ENCODE assay signal across 11 cellular contexts in the genomic region with DNA sequence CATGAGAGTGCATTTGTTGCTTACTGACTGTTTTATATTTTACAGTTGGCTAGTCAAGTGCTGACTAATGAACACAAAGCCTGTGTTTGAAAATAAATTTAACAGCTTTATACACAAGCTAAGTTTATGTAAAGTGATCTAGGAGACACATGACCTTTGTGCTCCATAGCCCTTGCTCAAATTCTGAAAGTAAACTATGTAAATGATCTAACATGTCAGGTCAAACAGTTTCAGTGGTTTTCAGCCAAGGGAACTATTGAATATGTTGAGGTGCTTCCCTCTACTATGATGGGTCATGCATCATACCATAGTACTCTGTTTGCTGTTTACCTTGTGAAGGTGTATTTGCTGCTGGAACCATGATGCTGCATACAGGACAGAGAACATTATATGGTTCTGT. TPM values are rescaled to one million over a fixed set of nuclear protein-coding genes. Genes with fewer than 3 reads are reported as not detected.
DNase-seq lines count a peak whose midpoint lies in the region; ATAC-seq, FAIRE-seq and TF ChIP-seq lines count a peak whose summit lies in the region.
"Had no signal": no experiment of that assay in that cellular context is flagged by ENCODE, and none has a peak within 500 bp of the region (broad histone marks: within the 10 kb centered on the region; RNA-seq: fewer than 3 reads in every experiment).

No MANE protein-coding gene starts in this region.

- no peaks in the 10 kb centered on the region for H3K36me3 ChIP-seq in HepG2 (replicated peaks in 1 of 2; ENCODE audit: control insufficient read depth in 1 of 2, insufficient read depth in 2 of 2, low read length in 2 of 2)
- no peaks in the 10 kb centered on the region for H3K36me3 ChIP-seq in CD8-positive, alpha-beta T cell (ENCODE audit: insufficient read depth, low read length)
- H3K36me3 ChIP-seq: cardiac muscle cell had no signal

- no peak overlapping the region for H3K27ac Mint-ChIP-seq in activated CD4-positive, alpha-beta memory T cell treated with anti-CD3 and anti-CD28 coated beads for 36 hours
- no peak overlapping the region for H3K27ac Mint-ChIP-seq in CD8-positive, alpha-beta T cell
- H3K27ac Mint-ChIP-seq: IgD-negative memory B cell had no signal

- TF ChIP-seq CTCF in HepG2 (CRISPR knock-in tag; IDR thresholded peaks at IDR 0.05) = no peak
- TF ChIP-seq CTCF in CD8-positive, alpha-beta T cell (IDR thresholded peaks at IDR 0.05) = no peak

- no peak overlapping the region for H3K4me3 ChIP-seq in HepG2 (replicated peaks in 1 of 3; ENCODE audit: insufficient read depth in 1 of 3, low read depth in 2 of 3, low read length in 3 of 3)
- H3K4me3 ChIP-seq in CD8-positive, alpha-beta T cell (ENCODE audit: low read depth, low read length) = no peak overlapping the region
- H3K4me3 ChIP-seq: cardiac muscle cell had no signal

- H4K20me1 ChIP-seq in HepG2 (ENCODE audit: insufficient read depth, low read length) = no peaks in the 10 kb centered on the region

- H3K9me3 ChIP-seq in HepG2 (ENCODE audit: low read length) = no peaks in the 10 kb centered on the region
- H3K9me3 ChIP-seq in CD8-positive, alpha-beta T cell (ENCODE audit: low read length) = no peaks in the 10 kb centered on the region

- TF ChIP-seq EP300 in HepG2 (IDR thresholded peaks at IDR 0.05; ENCODE audit: low read depth in 2 of 2, low read length in 2 of 2) (0 out of 4 replicates have a peak, but pooled peaks of 1 of the 2 experiments have one; percentile 19), HepG2 (CRISPR knock-in tag; IDR thresholded peaks at IDR 0.05; ENCODE audit: borderline replicate concordance) (no peak)

- no peak overlapping the region for H3K27ac ChIP-seq in HepG2 (ENCODE audit: extremely low read length, insufficient read depth, low read length)
- H3K27ac ChIP-seq in CD8-positive, alpha-beta T cell (ENCODE audit: low read depth, low read length) = no peak overlapping the region
- H3K27ac ChIP-seq: cardiac muscle cell had no signal

- no TSS peak for BruUV-seq in HepG2 (replicated peaks; lab: Mats Ljungman, UMichigan)

- no peak for TF ChIP-seq RAD21 in HepG2 (CRISPR knock-in tag; IDR thresholded peaks at IDR 0.05)

- no peaks in the 10 kb centered on the region for H3K27me3 ChIP-seq in HepG2 (ENCODE audit: control insufficient read depth in 1 of 2, insufficient read depth in 2 of 2, low read length in 2 of 2)
- no peaks in the 10 kb centered on the region for H3K27me3 ChIP-seq in CD8-positive, alpha-beta T cell (ENCODE audit: insufficient read depth, low read length)
- H3K27me3 ChIP-seq: cardiac muscle cell had no signal

- peaks cover 7% of the 10 kb centered on the region for H3K9me3 Mint-ChIP-seq in activated CD4-positive, alpha-beta memory T cell treated with anti-CD3 and anti-CD28 coated beads for 36 hours
- H3K9me3 Mint-ChIP-seq in CD8-positive, alpha-beta T cell = no peaks in the 10 kb centered on the region

- H3K79me2 ChIP-seq in HepG2 (ENCODE audit: insufficient read depth, low read length) = no peaks in the 10 kb centered on the region

- H3K4me3 Mint-ChIP-seq in activated CD4-positive, alpha-beta memory T cell treated with anti-CD3 and anti-CD28 coated beads for 36 hours = no peak overlapping the region
- no peak overlapping the region for H3K4me3 Mint-ChIP-seq in CD8-positive, alpha-beta T cell

- TF ChIP-seq POLR2A in HepG2 (IDR thresholded peaks at IDR 0.05; ENCODE audit: insufficient read depth in 1 of 2, low read depth in 2 of 2, low read length in 2 of 2) = no peak

- H3K4me1 Mint-ChIP-seq in activated CD4-positive, alpha-beta memory T cell treated with anti-CD3 and anti-CD28 coated beads for 36 hours (ENCODE audit: low read depth) = no peaks in the 10 kb centered on the region
- H3K4me1 Mint-ChIP-seq in CD8-positive, alpha-beta T cell (ENCODE audit: low read depth) = peaks cover 2% of the 10 kb centered on the region

- no peak overlapping the region for H2AFZ ChIP-seq in HepG2 (ENCODE audit: low read length)

- POLR2A ChIA-PET in HepG2 (lab: Yijun Ruan, JAX) = no interaction called here
- POLR2A ChIA-PET in activated CD4-positive, alpha-beta memory T cell treated with anti-CD3 and anti-CD28 coated beads for 36 hours (lab: Charles Lee) = interaction anchor here (1.4 kb wide), 1 partner anchor 37 kb away, joined by 3 read pairs; a partner anchor contains a TSS
- POLR2A ChIA-PET in CD8-positive, alpha-beta T cell (lab: Charles Lee) = no interaction called here
- POLR2A ChIA-PET in HEK293T (lab: Yijun Ruan, JAX) = no interaction called here

- CTCF ChIA-PET in HepG2 (lab: Yijun Ruan, JAX; ENCODE audit: low intra/inter-chr PET ratio, low total read pairs) (no interaction called here), HEK293T (lab: Yijun Ruan, JAX) (no interaction called here)
- CTCF ChIA-PET in activated CD4-positive, alpha-beta memory T cell treated with anti-CD3 and anti-CD28 coated beads for 36 hours (lab: Charles Lee) = no interaction called here
- CTCF ChIA-PET in CD8-positive, alpha-beta T cell (lab: Charles Lee) = no interaction called here

- in situ Hi-C loops in HepG2 (cut with HindIII; ENCODE audit: extremely low pct_ligation_motif_present, low pct_unique_long_range_greater_than_20kb) = no loop called here

- intact Hi-C loops in HepG2 (cut with micrococcal nuclease; ENCODE audit: unreplicated experiment) = loop anchor here (5.0 kb wide), 1 partner anchor 39 kb away; a partner anchor contains a TSS
- intact Hi-C loops in activated CD4-positive, alpha-beta memory T cell treated with anti-CD3 and anti-CD28 coated beads for 36 hours (cut with micrococcal nuclease) = no loop called here
- intact Hi-C loops in CD8-positive, alpha-beta T cell (cut with DNase I, micrococcal nuclease) = no loop called here

- DNase-seq in HepG2 (ENCODE audit: low spot score) = peak; percentile 65
- DNase-seq in activated CD4-positive, alpha-beta memory T cell treated with anti-CD3 and anti-CD28 coated beads for 36 hours = no peak
- no peak for DNase-seq in CD8-positive, alpha-beta T cell
- no peak for DNase-seq in HEK293T (ENCODE audit: extremely low spot score)
- DNase-seq in NCI-H524 treated with DMSO at 0.1 percent for 48 hours (lab: John Stamatoyannopoulos, UW) = no peak
- DNase-seq: activated CD4-positive, CD25-positive, alpha-beta regulatory T cell treated with anti-CD3 and anti-CD28 coated beads, Interleukin-2, amount 50 U/mL, for 72 hours had no signal

- FAIRE-seq in HepG2 (lab: Jason Lieb, UNC) = peak; percentile 52

- peaks cover 3% of the 10 kb centered on the region for H3K36me3 Mint-ChIP-seq in activated CD4-positive, alpha-beta memory T cell treated with anti-CD3 and anti-CD28 coated beads for 36 hours
- H3K36me3 Mint-ChIP-seq in CD8-positive, alpha-beta T cell = peaks cover 2% of the 10 kb centered on the region
- H3K36me3 Mint-ChIP-seq: IgD-negative memory B cell had no signal

- peak; percentile 99 for ATAC-seq in GM18868 (IDR thresholded peaks at IDR 0.05; ENCODE audit: unreplicated experiment)
- peak; percentile 99 for ATAC-seq in GM21723 (IDR thresholded peaks at IDR 0.05; ENCODE audit: unreplicated experiment)
- ATAC-seq in HG03378 (IDR thresholded peaks at IDR 0.05; ENCODE audit: unreplicated experiment) = peak; percentile 100
- peak; percentile 88 for ATAC-seq in HepG2
- ATAC-seq in CD8-positive, alpha-beta T cell = no peak

- H3K4me2 ChIP-seq in HepG2 (ENCODE audit: low read depth, low read length) = peak overlapping the region; percentile 18; the same call in 1 of the 2 replicates

- no peak overlapping the region for H3K9ac ChIP-seq in HepG2 (ENCODE audit: insufficient read depth, low read depth, low read length)

- peaks cover 19% of the 10 kb centered on the region for H3K4me1 ChIP-seq in HepG2 (ENCODE audit: insufficient read depth, low read length)
- no peaks in the 10 kb centered on the region for H3K4me1 ChIP-seq in CD8-positive, alpha-beta T cell (ENCODE audit: insufficient read depth, low read length)

- no peaks in the 10 kb centered on the region for H3K27me3 Mint-ChIP-seq in activated CD4-positive, alpha-beta memory T cell treated with anti-CD3 and anti-CD28 coated beads for 36 hours
- H3K27me3 Mint-ChIP-seq in CD8-positive, alpha-beta T cell (ENCODE audit: low read depth) = no peaks in the 10 kb centered on the region
- H3K27me3 Mint-ChIP-seq: IgD-negative memory B cell had no signal

TF ChIP-seq in HepG2, 621 proteins besides CTCF, POLR2A, EP300 and RAD21 (continues in another document):
- TF ChIP-seq NR2F6 (IDR thresholded peaks at IDR 0.05) (peak; percentile 23; the same call in 1 of the 2 replicates), NR2F6 (CRISPR knock-in tag; IDR thresholded peaks at IDR 0.05) (no peak), RXRB (CRISPR knock-in tag; IDR thresholded peaks at IDR 0.05; ENCODE audit: borderline replicate concordance) (peak; percentile 22; the same call in 1 of the 2 replicates)

TF ChIP-seq in HEK293T, 16 proteins besides CTCF, POLR2A, EP300 and RAD21 (continues in another document):
- TF ChIP-seq FOXM1 (IDR thresholded peaks at IDR 0.05; ENCODE audit: borderline replicate concordance) (no peak), ZNF384 (IDR thresholded peaks at IDR 0.05) (no peak), NFRKB (IDR thresholded peaks at IDR 0.05) (no peak), SP1 (IDR thresholded peaks at IDR 0.05) (no peak)

RNA-seq across cellular contexts. Expression of a gene that starts 36.8 kb away (rescaled TPM):
- total RNA-seq in HepG2 (2016; rRNA removed; fragmentation: Illumina TruSeq; extraction: Trizol) = 8.3 and 8.5 TPM in 2 replicates
- 1.6 and 1.8 TPM in 2 replicates for total RNA-seq in HepG2 (2016; cell fraction: cytosol; rRNA removed; fragmentation: Illumina TruSeq; extraction: Trizol; ENCODE audit: low read depth)
- total RNA-seq in HepG2 (2016; cell fraction: insoluble cytoplasmic fraction; rRNA removed; fragmentation: Illumina TruSeq; extraction: Trizol) = 8.0 and 8.7 TPM in 2 replicates
- 2.4 and 2.6 TPM in 2 replicates for total RNA-seq in HepG2 (2016; cell fraction: membrane; rRNA removed; fragmentation: Illumina TruSeq; extraction: Trizol)
- 16.7 and 18.6 TPM in 2 replicates for total RNA-seq in HepG2 (2016; cell fraction: nucleus; rRNA removed; fragmentation: Illumina TruSeq; extraction: Trizol)
- 1.7 and 2.1 TPM in 2 replicates for polyA plus RNA-seq in HepG2 (2011; rRNA removed)
- 0.75 and 1.3 TPM in 2 replicates for polyA plus RNA-seq in HepG2 (2011; cell fraction: cytosol; rRNA removed)
- 1.2 and 1.4 TPM in 2 replicates for polyA plus RNA-seq in HepG2 (2011; cell fraction: nucleus; rRNA removed)
- 3.1 and 3.5 TPM in 2 replicates for polyA plus RNA-seq in HepG2 (2012)
- polyA plus RNA-seq in HepG2 (2016; cell fraction: cytosol; fragmentation: Illumina TruSeq; extraction: Trizol; ENCODE audit: low read depth) = 0.36 and 0.41 TPM in 2 replicates
- 5.5 TPM in 2 replicates for polyA plus RNA-seq in HepG2 (2016; cell fraction: insoluble cytoplasmic fraction; fragmentation: Illumina TruSeq; extraction: Trizol; ENCODE audit: low read depth)
- polyA plus RNA-seq in HepG2 (2016; cell fraction: membrane; fragmentation: Illumina TruSeq; extraction: Trizol; ENCODE audit: low read depth) = 0.60 and 0.92 TPM in 2 replicates
- polyA plus RNA-seq in HepG2 (2016; cell fraction: nucleus; fragmentation: Illumina TruSeq; extraction: Trizol; ENCODE audit: insufficient read depth, low read depth) = 3.5 and 3.8 TPM in 2 replicates
- polyA minus RNA-seq in HepG2 (2011; rRNA and poly(A)+ RNA removed; ENCODE audit: low replicate concordance) = 4.9 and 13.4 TPM in 2 replicates
- polyA minus RNA-seq in HepG2 (2011; cell fraction: cytosol; rRNA and poly(A)+ RNA removed) = 3.9 and 5.2 TPM in 2 replicates
- 30.6 and 33.7 TPM in 2 replicates for polyA minus RNA-seq in HepG2 (2011; cell fraction: nucleus; rRNA and poly(A)+ RNA removed)
- 10 to 100 TPM; 10.0 to 10.6 TPM for total RNA-seq in activated CD4-positive, alpha-beta memory T cell treated with anti-CD3 and anti-CD28 coated beads for 36 hours
- total RNA-seq in CD8-positive, alpha-beta T cell = 1 to 10 TPM; 8.7 to 9.1 TPM
